Comparison of ENCODE assay signal across 18 cellular contexts in genomic region chr14:74836251-74836957, GRCh38. TPM values are rescaled to one million over a fixed set of nuclear protein-coding genes. Genes with fewer than 3 reads are reported as not detected.
DNase-seq lines count a peak whose midpoint lies in the region; ATAC-seq and TF ChIP-seq lines count a peak whose summit lies in the region.
"Had no signal": no experiment of that assay in that cellular context is flagged by ENCODE, and none has a peak within 500 bp of the region (broad histone marks: within the 10 kb centered on the region; RNA-seq: fewer than 3 reads in every experiment).

No MANE protein-coding gene starts in this region.

- peaks cover 16% of the 10 kb centered on the region for H3K36me3 Mint-ChIP-seq in activated T-cell treated with anti-CD3 and anti-CD28 coated beads, Interleukin-2, amount 50 U/mL, for 4 hours (ENCODE audit: insufficient read depth)
- peaks cover 5% of the 10 kb centered on the region for H3K36me3 Mint-ChIP-seq in T-helper 17 cell (ENCODE audit: low read depth)
- H3K36me3 Mint-ChIP-seq in type B pancreatic cell = peaks cover 11% of the 10 kb centered on the region

- no peak for DNase-seq in activated T-cell treated with anti-CD3 and anti-CD28 coated beads, Interleukin-2, amount 50 U/mL, for 4 hours
- DNase-seq in activated T-cell treated with anti-CD3 and anti-CD28 coated beads, Interleukin-2, amount 50 U/mL, for 1 hour = no peak
- no peak for DNase-seq in T-helper 17 cell
- DNase-seq in fibroblast of gingiva (ENCODE audit: low read depth) = peak; percentile 27
- DNase-seq in stimulated activated naive CD8-positive, alpha-beta T cell treated with anti-CD3 and anti-CD28 coated beads, Interleukin-15, amount 100 ng/mL, for 72 hours = no peak
- no peak for DNase-seq in SW480 (ENCODE audit: low spot score)
- DNase-seq in midbrain (lab: John Stamatoyannopoulos, UW) = no peak
- DNase-seq in type B pancreatic cell (ENCODE audit: extremely low spot score, unreplicated experiment) = no peak
- DNase-seq: DMS79; glutamatergic neuron; HCEC 1CT; left cardiac atrium; NCI-H1092 treated with DMSO at 0.1 percent for 48 hours; NCI-H526; stimulated activated CD4-positive, alpha-beta T cell treated with anti-CD3 and anti-CD28 coated beads, Interleukin-12 subunit alpha, Interleukin-12 subunit beta, amount 100 ng/mL, for 4 hours; uterus had no signal

- peaks cover 69% of the 10 kb centered on the region for H3K4me1 Mint-ChIP-seq in activated T-cell treated with anti-CD3 and anti-CD28 coated beads, Interleukin-2, amount 50 U/mL, for 4 hours (ENCODE audit: low read depth)
- H3K4me1 Mint-ChIP-seq in T-helper 17 cell (peaks cover 41% of the 10 kb centered on the region), type B pancreatic cell (ENCODE audit: unreplicated experiment) (peaks cover 13% of the 10 kb centered on the region)
- peaks cover 69% of the 10 kb centered on the region for H3K4me1 Mint-ChIP-seq in stimulated activated naive CD8-positive, alpha-beta T cell treated with anti-CD3 and anti-CD28 coated beads, Interleukin-15, amount 100 ng/mL, for 72 hours

- H3K27me3 Mint-ChIP-seq in activated T-cell treated with anti-CD3 and anti-CD28 coated beads, Interleukin-2, amount 50 U/mL, for 4 hours (ENCODE audit: low read depth) = no peaks in the 10 kb centered on the region
- no peaks in the 10 kb centered on the region for H3K27me3 Mint-ChIP-seq in T-helper 17 cell
- no peaks in the 10 kb centered on the region for H3K27me3 Mint-ChIP-seq in stimulated activated naive CD8-positive, alpha-beta T cell treated with anti-CD3 and anti-CD28 coated beads, Interleukin-15, amount 100 ng/mL, for 72 hours
- H3K27me3 Mint-ChIP-seq in type B pancreatic cell = no peaks in the 10 kb centered on the region

- peak overlapping the region; percentile 95 for H3K27ac Mint-ChIP-seq in T-helper 17 cell
- peak overlapping the region; percentile 14 to 90 for H3K27ac Mint-ChIP-seq in stimulated activated naive CD8-positive, alpha-beta T cell treated with anti-CD3 and anti-CD28 coated beads, Interleukin-15, amount 100 ng/mL, for 72 hours
- no peak overlapping the region for H3K27ac Mint-ChIP-seq in type B pancreatic cell

- H3K9me3 Mint-ChIP-seq in activated T-cell treated with anti-CD3 and anti-CD28 coated beads, Interleukin-2, amount 50 U/mL, for 4 hours = no peaks in the 10 kb centered on the region
- H3K9me3 Mint-ChIP-seq in stimulated activated naive CD8-positive, alpha-beta T cell treated with anti-CD3 and anti-CD28 coated beads, Interleukin-15, amount 100 ng/mL, for 72 hours = no peaks in the 10 kb centered on the region
- H3K9me3 Mint-ChIP-seq in type B pancreatic cell = no peaks in the 10 kb centered on the region

- peak overlapping the region; percentile 25 for H3K4me3 Mint-ChIP-seq in activated T-cell treated with anti-CD3 and anti-CD28 coated beads, Interleukin-2, amount 50 U/mL, for 4 hours
- peak overlapping the region; percentile 78 for H3K4me3 Mint-ChIP-seq in T-helper 17 cell
- H3K4me3 Mint-ChIP-seq in stimulated activated naive CD8-positive, alpha-beta T cell treated with anti-CD3 and anti-CD28 coated beads, Interleukin-15, amount 100 ng/mL, for 72 hours = peak overlapping the region; percentile 56 to 81
- H3K4me3 Mint-ChIP-seq in type B pancreatic cell = no peak overlapping the region

- ATAC-seq in activated T-cell treated with anti-CD3 and anti-CD28 coated beads, Interleukin-2, amount 50 U/mL, for 4 hours = no peak
- ATAC-seq in T-helper 17 cell = no peak
- ATAC-seq in stimulated activated naive CD8-positive, alpha-beta T cell treated with anti-CD3 and anti-CD28 coated beads, Interleukin-15, amount 100 ng/mL, for 72 hours = no peak
- ATAC-seq: left cardiac atrium had no signal

- no peaks in the 10 kb centered on the region for H3K9me3 ChIP-seq in T-helper 17 cell (ENCODE audit: control insufficient read depth, low read length, poor library complexity, severe bottlenecking)
- H3K9me3 ChIP-seq: neutrophil, uterus had no signal

- no peak for TF ChIP-seq CTCF in type B pancreatic cell (conservative IDR thresholded peaks at IDR 0.05)

RNA-seq across cellular contexts. Expression of gene PROX2, which starts 39.5 kb away (rescaled TPM):
- under 1 TPM in 2 of 3 donors, not detected in 1; 0.13 to 0.35 TPM for total RNA-seq in activated T-cell treated with anti-CD3 and anti-CD28 coated beads, Interleukin-2, amount 50 U/mL, for 4 hours
- total RNA-seq in T-helper 17 cell (not detected), type B pancreatic cell (ENCODE audit: low replicate concordance) (not detected in 2 replicates)
- total RNA-seq: HT1080, left cardiac atrium, uterus had no signal

RNA-seq across cellular contexts. Expression of gene DLST, which starts 45.3 kb away (rescaled TPM):
- 100 to 1,000 TPM; 104 to 107 (median 106) TPM for total RNA-seq in activated T-cell treated with anti-CD3 and anti-CD28 coated beads, Interleukin-2, amount 50 U/mL, for 4 hours
- total RNA-seq in T-helper 17 cell (100 to 1,000 TPM; 127 to 134 TPM), type B pancreatic cell (ENCODE audit: low replicate concordance) (97.2 and 114 TPM in 2 replicates)
